Comparison of ENCODE assay signal across 25 cellular contexts in genomic region chr2:78993518-78994148, GRCh38. TPM values are rescaled to one million over a fixed set of nuclear protein-coding genes. Genes with fewer than 3 reads are reported as not detected.
DNase-seq lines count a peak whose midpoint lies in the region; ATAC-seq and TF ChIP-seq lines count a peak whose summit lies in the region.
"Had no signal": no experiment of that assay in that cellular context is flagged by ENCODE, and none has a peak within 500 bp of the region (broad histone marks: within the 10 kb centered on the region; RNA-seq: fewer than 3 reads in every experiment).

No MANE protein-coding gene starts in this region.

- CTCF ChIA-PET in Caco-2 (lab: Charles Lee) (no interaction called here), WTC11 (lab: Charles Lee) (interaction anchor here (0.8 kb wide), 1 partner anchor 895 kb away, joined by 3 read pairs; no protein-coding TSS in a partner anchor)

- peaks cover 1% of the 10 kb centered on the region for H3K27me3 ChIP-seq in Caco-2 (replicated peaks; ENCODE audit: control insufficient read depth, insufficient read depth, low read length)
- H3K27me3 ChIP-seq in iPS DF 6.9 (ENCODE audit: control insufficient read depth, insufficient read depth, low read length): peaks cover 16% of the 10 kb centered on the region; the same call in 1 of the 2 replicates
- H3K27me3 ChIP-seq in neural progenitor cell: peaks cover 62% of the 10 kb centered on the region
- peaks cover 0 to 33% of the 10 kb centered on the region in 2 donors for H3K27me3 ChIP-seq in tibial artery
- H3K27me3 ChIP-seq in BE2C: no peaks in the 10 kb centered on the region

- no peaks in the 10 kb centered on the region for H3K79me2 ChIP-seq in neural progenitor cell (ENCODE audit: low read depth)

- intact Hi-C loops in Caco-2 (cut with micrococcal nuclease; ENCODE audit: unreplicated experiment): no loop called here
- intact Hi-C loops in tibial artery (cut with DNase I; ENCODE audit: low total_unique reads): no loop called here

- no peaks in the 10 kb centered on the region for H3K36me3 ChIP-seq in Caco-2 (ENCODE audit: control insufficient read depth, insufficient read depth, low read length)
- H3K36me3 ChIP-seq in iPS DF 6.9 (ENCODE audit: control insufficient read depth, insufficient read depth, low read length): no peaks in the 10 kb centered on the region
- no peaks in the 10 kb centered on the region for H3K36me3 ChIP-seq in neural progenitor cell
- H3K36me3 ChIP-seq in tibial artery: no peaks in the 10 kb centered on the region
- H3K36me3 ChIP-seq in BE2C: no peaks in the 10 kb centered on the region
- H3K36me3 ChIP-seq: BLaER1, colonic mucosa, MG63, neutrophil had no signal

- DNase-seq in Caco-2: no peak
- DNase-seq in WTC11 (ENCODE audit: low spot score): no peak
- no peak for DNase-seq in iPS DF 6.9 (ENCODE audit: low read depth, low spot score)
- DNase-seq in neural progenitor cell (ENCODE audit: low spot score): no peak
- DNase-seq in tibial artery: no peak
- no peak for DNase-seq in BE2C
- no peak for DNase-seq in NCI-H446 treated with DMSO at 0.1 percent for 48 hours (lab: John Stamatoyannopoulos, UW)
- DNase-seq: activated CD4-positive, alpha-beta T cell treated with anti-CD3 and anti-CD28 coated beads for 4 hours; Calu3; HFFc6; hippocampal formation; MG63; midbrain; NCI-H1436; substantia nigra had no signal

- no peaks in the 10 kb centered on the region for H3F3A ChIP-seq in neural progenitor cell (ENCODE audit: low read depth)

- H3K4me1 Mint-ChIP-seq in Caco-2 (ENCODE audit: low read depth, unreplicated experiment) (no peaks in the 10 kb centered on the region), WTC11 (peaks cover 15% of the 10 kb centered on the region), neural progenitor cell (peaks cover 8% of the 10 kb centered on the region)
- H3K4me1 Mint-ChIP-seq: IgD-negative memory B cell had no signal

- H3K4me3 ChIP-seq in Caco-2 (ENCODE audit: low read depth, low read length): no peak overlapping the region; the same call in 1 of the 2 replicates
- peak overlapping the region; percentile 34; the same call in 1 of the 2 replicates for H3K4me3 ChIP-seq in iPS DF 6.9 (ENCODE audit: low read length)
- H3K4me3 ChIP-seq in neural progenitor cell: peak overlapping the region; percentile 57
- H3K4me3 ChIP-seq in tibial artery: no peak overlapping the region
- H3K4me3 ChIP-seq in BE2C (ENCODE audit: low read depth, low read length): no peak overlapping the region
- H3K4me3 ChIP-seq: A549, BLaER1, colonic mucosa, MG63 had no signal

- H3K27ac Mint-ChIP-seq in Caco-2 (ENCODE audit: unreplicated experiment) (no peak overlapping the region), WTC11 (no peak overlapping the region), neural progenitor cell (no peak overlapping the region)
- H3K27ac Mint-ChIP-seq: activated naive CD8-positive, alpha-beta T cell; activated T-helper 1 cell treated with anti-CD3 and anti-CD28 coated beads, Interleukin-12 subunit alpha, Interleukin-12 subunit beta, Interleukin-2, Interleukin-4 antibody, amounts not matched to agents 30 ng/mL and 10 ng/mL and 1 ng/mL, durations not matched to agents 14 hours and 24 hours and 36 hours; HFFc6; IgD-negative memory B cell had no signal

- ATAC-seq in WTC11 (no peak; the same call in 1 of the 2 replicates), GM18868 (IDR thresholded peaks at IDR 0.05; ENCODE audit: unreplicated experiment) (no peak)

- no TSS peak for BruUV-seq in Caco-2 (replicated peaks; lab: Mats Ljungman, UMichigan)

- TF ChIP-seq CTCF in Caco-2 (IDR thresholded peaks at IDR 0.05; ENCODE audit: insufficient read depth in 1 of 2, low read depth in 1 of 2, low read length in 1 of 2, severe bottlenecking in 1 of 2, unreplicated experiment in 1 of 2) (no peak), WTC11 (IDR thresholded peaks at IDR 0.05) (no peak), neural progenitor cell (IDR thresholded peaks at IDR 0.05) (no peak), tibial artery (IDR thresholded peaks at IDR 0.05) (no peak), BE2C (IDR thresholded peaks at IDR 0.05; ENCODE audit: low read depth, low read length) (no peak)

- WGBS in iPS DF 6.9 (ENCODE audit: insufficient coverage, insufficient read length): no CpG with 5 or more reads among the region's 25 CpGs

- H3K9me3 Mint-ChIP-seq in Caco-2 (ENCODE audit: unreplicated experiment): no peaks in the 10 kb centered on the region
- H3K9me3 Mint-ChIP-seq in WTC11: no peaks in the 10 kb centered on the region
- H3K9me3 Mint-ChIP-seq in neural progenitor cell: no peaks in the 10 kb centered on the region

- peak overlapping the region; percentile 70 for H3K4me3 Mint-ChIP-seq in Caco-2 (ENCODE audit: unreplicated experiment)
- peak overlapping the region; percentile 81 for H3K4me3 Mint-ChIP-seq in WTC11
- H3K4me3 Mint-ChIP-seq in neural progenitor cell: peak overlapping the region; percentile 84
- H3K4me3 Mint-ChIP-seq: activated naive CD8-positive, alpha-beta T cell; activated T-helper 1 cell treated with anti-CD3 and anti-CD28 coated beads, Interleukin-12 subunit alpha, Interleukin-12 subunit beta, Interleukin-2, Interleukin-4 antibody, amounts not matched to agents 30 ng/mL and 10 ng/mL and 1 ng/mL, durations not matched to agents 14 hours and 24 hours and 36 hours; HFFc6 had no signal

- no peaks in the 10 kb centered on the region for H4K20me1 ChIP-seq in neural progenitor cell (ENCODE audit: low read depth)
- H4K20me1 ChIP-seq: BLaER1 had no signal

- H3K36me3 Mint-ChIP-seq in Caco-2 (ENCODE audit: insufficient read depth, unreplicated experiment): no peaks in the 10 kb centered on the region
- no peaks in the 10 kb centered on the region for H3K36me3 Mint-ChIP-seq in WTC11
- H3K36me3 Mint-ChIP-seq in neural progenitor cell: no peaks in the 10 kb centered on the region
- H3K36me3 Mint-ChIP-seq: IgD-negative memory B cell had no signal

- no peak overlapping the region for H3K9ac ChIP-seq in neural progenitor cell
- H3K9ac ChIP-seq: BLaER1 had no signal

- H2AFZ ChIP-seq in neural progenitor cell (replicated peaks): peak overlapping the region; percentile 71

- H3K27ac ChIP-seq in iPS DF 6.9 (ENCODE audit: low read length) (no peak overlapping the region), neural progenitor cell (no peak overlapping the region), tibial artery (no peak overlapping the region)
- H3K27ac ChIP-seq: A549, BLaER1, colonic mucosa, HL-60, neutrophil had no signal

- H3K4me2 ChIP-seq in neural progenitor cell: peak overlapping the region; percentile 76
- H3K4me2 ChIP-seq: BLaER1 had no signal

- H3K27me3 Mint-ChIP-seq in Caco-2 (ENCODE audit: insufficient read depth, unreplicated experiment) (peaks cover 22% of the 10 kb centered on the region), WTC11 (ENCODE audit: low read depth) (peaks cover 47% of the 10 kb centered on the region), neural progenitor cell (ENCODE audit: insufficient read depth, low read depth) (peaks cover 34% of the 10 kb centered on the region)

- H3K9me3 ChIP-seq in Caco-2 (no peaks in the 10 kb centered on the region), iPS DF 6.9 (ENCODE audit: control insufficient read depth, insufficient read depth, low read length) (no peaks in the 10 kb centered on the region), neural progenitor cell (ENCODE audit: low read depth) (no peaks in the 10 kb centered on the region), tibial artery (no peaks in the 10 kb centered on the region), BE2C (no peaks in the 10 kb centered on the region)
- H3K9me3 ChIP-seq: A549, colonic mucosa, MG63, neutrophil had no signal

- POLR2A ChIA-PET in Caco-2 (lab: Charles Lee) (no interaction called here), WTC11 (lab: Charles Lee) (no interaction called here)

- no peaks in the 10 kb centered on the region; the same call in 1 of the 2 replicates for H3K4me1 ChIP-seq in Caco-2
- no peaks in the 10 kb centered on the region for H3K4me1 ChIP-seq in iPS DF 6.9 (ENCODE audit: control insufficient read depth, insufficient read depth, low read length)
- no peaks in the 10 kb centered on the region for H3K4me1 ChIP-seq in neural progenitor cell
- peaks cover 0 to 9% (median 0%) of the 10 kb centered on the region in 4 donors for H3K4me1 ChIP-seq in tibial artery
- H3K4me1 ChIP-seq in BE2C: no peaks in the 10 kb centered on the region
- H3K4me1 ChIP-seq: A549, colonic mucosa had no signal

TF ChIP-seq in WTC11, 78 proteins besides CTCF, POLR2A, EP300 and RAD21:
- TF ChIP-seq AFF4 (CRISPR knock-in tag; IDR thresholded peaks at IDR 0.05; ENCODE audit: borderline replicate concordance): no peak

RNA-seq across cellular contexts. Expression of gene REG3G, which starts 31.9 kb away (rescaled TPM):
- total RNA-seq in Caco-2 (2022): not detected in 2 replicates
- total RNA-seq in WTC11 (2021): 0.20 to 0.39 TPM (median 0.30 TPM) in 3 replicates
- total RNA-seq in neural progenitor cell (ENCODE audit: low replicate concordance): not detected in 2 replicates
- polyA plus RNA-seq in BE2C (2012; ENCODE audit: insufficient read depth, insufficient read length, low read depth): not detected
- total RNA-seq: activated T-helper 1 cell treated with anti-CD3 and anti-CD28 coated beads, Interleukin-12 subunit alpha, Interleukin-12 subunit beta, Interleukin-2, Interleukin-4 antibody, amounts not matched to agents 30 ng/mL and 10 ng/mL and 1 ng/mL, durations not matched to agents 14 hours and 24 hours and 36 hours; Calu3; HFFc6; left colon had no signal
- polyA plus RNA-seq: A549, IgD-negative memory B cell had no signal

Comparison
In these comparisons a context has a peak if more than half of its experiments do, and no peak if none do; other contexts are left out.
1. H3K4me3 ChIP-seq: peak in iPS DF 6.9 (single experiment) and neural progenitor cell (single experiment); none in Caco-2 (single experiment), tibial artery (0 of 2) and BE2C (single experiment).
2. Peak in every context shown above with its lines, with median percentiles within 50 percentile points of each other: H3K4me3 Mint-ChIP-seq.